In genomic region chr6:109382576-109383437, GRCh38 we compare ENCODE assay signal across 8 cellular contexts. TPM values are rescaled to one million over a fixed set of nuclear protein-coding genes. Genes with fewer than 3 reads are reported as not detected.
DNase-seq lines count a peak whose midpoint lies in the region; ATAC-seq, FAIRE-seq and TF ChIP-seq lines count a peak whose summit lies in the region.

No MANE protein-coding gene starts in this region.

- peaks cover 7% of the 10 kb centered on the region for H3K36me3 Mint-ChIP-seq in T-helper 17 cell (ENCODE audit: low read depth)

- H3K4me1 Mint-ChIP-seq in T-helper 17 cell = peaks cover 34% of the 10 kb centered on the region

- H3K9me3 ChIP-seq in T-helper 17 cell (ENCODE audit: control insufficient read depth, low read length, poor library complexity, severe bottlenecking) (no peaks in the 10 kb centered on the region), right atrium auricular region (no peaks in the 10 kb centered on the region), psoas muscle (no peaks in the 10 kb centered on the region)

- FAIRE-seq in urothelium cell line (lab: Jason Lieb, UNC) = no peak

- H3K36me3 ChIP-seq in right atrium auricular region (peaks cover 6% of the 10 kb centered on the region), psoas muscle (ENCODE audit: insufficient read depth in 1 of 2, low read depth in 1 of 2) (peaks cover 12 to 14% of the 10 kb centered on the region in 2 donors)

- WGBS in psoas muscle, 3 donors = 0 to 1% (median 0%) methylated on average over 42 of the region's 42 CpGs

- peak; percentile 34 for TF ChIP-seq POLR2A in GM15510 (IDR thresholded peaks at IDR 0.05; ENCODE audit: borderline replicate concordance, extremely low read depth, insufficient read length)

- H3K27ac Mint-ChIP-seq in T-helper 17 cell = peak overlapping the region; percentile 99

- no peaks in the 10 kb centered on the region for H3K27me3 ChIP-seq in right atrium auricular region
- H3K27me3 ChIP-seq in psoas muscle (ENCODE audit: insufficient read depth in 3 of 3, low read length in 2 of 3) = no peaks in the 10 kb centered on the region

- peak overlapping the region; percentile 95 for H3K4me3 Mint-ChIP-seq in T-helper 17 cell

- H3K4me1 ChIP-seq in right atrium auricular region = peaks cover 0 to 45% of the 10 kb centered on the region in 2 donors
- peaks cover 35% of the 10 kb centered on the region for H3K4me1 ChIP-seq in psoas muscle

- H3K4me3 ChIP-seq in right atrium auricular region (peak overlapping the region; percentile 79 to 93), psoas muscle (peak overlapping the region; percentile 87)

- H3K27ac ChIP-seq in angular gyrus (ENCODE audit: low read depth, low read length) (peak overlapping the region; percentile 100), right atrium auricular region (peak overlapping the region; percentile 96 to 100), psoas muscle (peak overlapping the region; percentile 99)

- intact Hi-C loops in psoas muscle (cut with DNase I) = loop anchor here (2.0 to 10.0 kb wide), 5 partner anchors 81 to 838 kb away; partner anchors contain the start of gene SESN1 (in 1 of the 2)

- ATAC-seq in HG02938 (IDR thresholded peaks at IDR 0.05; ENCODE audit: unreplicated experiment) (peak; percentile 63), T-helper 17 cell (peak; percentile 78), psoas muscle (peak; percentile 88 to 89 (median 89))

- TF ChIP-seq CTCF in right atrium auricular region (IDR thresholded peaks at IDR 0.05) (peak; percentile 36 to 73), psoas muscle (IDR thresholded peaks at IDR 0.05) (peak; percentile 53)

- DNase-seq in NCI-H1694 (lab: John Stamatoyannopoulos, UW) = peak; percentile 70
- peak; percentile 83 to 87 (median 86) for DNase-seq in T-helper 17 cell
- peak; percentile 95 for DNase-seq in right atrium auricular region (ENCODE audit: low spot score)
- peak; percentile 93 to 97 for DNase-seq in psoas muscle
- peak; percentile 88 for DNase-seq in urothelium cell line (ENCODE audit: low spot score)

- no peaks in the 10 kb centered on the region for H3K27me3 Mint-ChIP-seq in T-helper 17 cell

RNA-seq across cellular contexts. Expression of gene CD164, which starts 0.5 kb away (rescaled TPM):
- 100 to 1,000 TPM; 171 to 176 TPM for total RNA-seq in T-helper 17 cell
- total RNA-seq in right atrium auricular region = 100 to 1,000 TPM in 1 of 2 donors, 10 to 100 TPM in 1; 99.8 to 129 TPM
- total RNA-seq in psoas muscle = 100 to 1,000 TPM; 108 to 311 (median 179) TPM
- 100 to 1,000 TPM in 2 of 3 donors, 10 to 100 TPM in 1; 97.8 to 368 (median 107) TPM for polyA plus RNA-seq in psoas muscle

RNA-seq across cellular contexts. Expression of gene PPIL6, which starts 57.6 kb away (rescaled TPM):
- total RNA-seq in T-helper 17 cell = 1 to 10 TPM in 1 of 2 donors, under 1 TPM in 1; 0.83 to 1.6 TPM
- 1 to 10 TPM; 6.9 to 9.1 TPM for total RNA-seq in right atrium auricular region
- total RNA-seq in psoas muscle = 1 to 10 TPM; 1.1 to 3.1 (median 2.6) TPM
- 1 to 10 TPM; 1.8 to 3.9 (median 2.2) TPM for polyA plus RNA-seq in psoas muscle

RNA-seq across cellular contexts. Expression of gene SMPD2, which starts 57.7 kb away (rescaled TPM):
- 10 to 100 TPM; 22.9 to 49.5 TPM for total RNA-seq in T-helper 17 cell
- 1 to 10 TPM; 5.5 TPM for total RNA-seq in right atrium auricular region
- total RNA-seq in psoas muscle = 1 to 10 TPM; 2.1 to 5.1 (median 3.3) TPM
- polyA plus RNA-seq in psoas muscle = 1 to 10 TPM; 4.4 to 9.6 (median 5.3) TPM

Comparison
In these comparisons a context has a peak if more than half of its experiments do, and no peak if none do; other contexts are left out.
1. Peak in every context shown above with its lines: DNase-seq, ATAC-seq, H3K4me3 ChIP-seq and H3K27ac ChIP-seq.